In genomic region chr19:5515737-5516136, GRCh38 we compare ENCODE assay signal across 21 cellular contexts. TPM values are rescaled to one million over a fixed set of nuclear protein-coding genes. Genes with fewer than 3 reads are reported as not detected.
DNase-seq lines count a peak whose midpoint lies in the region; ATAC-seq, FAIRE-seq and TF ChIP-seq lines count a peak whose summit lies in the region.
"Had no signal": no experiment of that assay in that cellular context is flagged by ENCODE, and none has a peak within 500 bp of the region (broad histone marks: within the 10 kb centered on the region; RNA-seq: fewer than 3 reads in every experiment).

No MANE protein-coding gene starts in this region.

- H4K20me1 ChIP-seq in DND-41 (ENCODE audit: insufficient read depth, low read length) (no peaks in the 10 kb centered on the region), keratinocyte (ENCODE audit: control insufficient read depth, extremely low read depth, insufficient read depth, low read length) (no peaks in the 10 kb centered on the region)

- no peaks in the 10 kb centered on the region for H3K79me2 ChIP-seq in DND-41 (ENCODE audit: insufficient read depth, low read length)
- H3K79me2 ChIP-seq in keratinocyte (ENCODE audit: control insufficient read depth, insufficient read depth, low read length): no peaks in the 10 kb centered on the region

- intact Hi-C loops in left ventricle myocardium inferior (cut with micrococcal nuclease): no loop called here

- H3K9me3 ChIP-seq in DND-41 (ENCODE audit: insufficient read depth, low read length, severe bottlenecking): peaks cover 8% of the 10 kb centered on the region
- H3K9me3 ChIP-seq in keratinocyte (ENCODE audit: control insufficient read depth, low read depth, low read length): peaks cover 2% of the 10 kb centered on the region
- H3K9me3 ChIP-seq in left ventricle myocardium inferior (replicated peaks): peaks cover 37% of the 10 kb centered on the region
- H3K9me3 ChIP-seq: upper lobe of right lung had no signal

- ATAC-seq in DND-41 (ENCODE audit: insufficient read depth, low read depth) (no peak), GM21526 (IDR thresholded peaks at IDR 0.05; ENCODE audit: low FRiP score, unreplicated experiment) (no peak)
- ATAC-seq: heart left ventricle, left cardiac atrium, mucosa of descending colon, upper lobe of right lung had no signal

- H2AFZ ChIP-seq in DND-41 (ENCODE audit: low read depth, low read length) (no peak overlapping the region), keratinocyte (ENCODE audit: control insufficient read depth, low read length) (no peak overlapping the region)

- H3K4me3 ChIP-seq in DND-41 (ENCODE audit: low read depth in 1 of 2, low read length in 2 of 2): no peak overlapping the region
- no peak overlapping the region for H3K4me3 ChIP-seq in astrocyte of the spinal cord (ENCODE audit: low read depth, low read length)
- H3K4me3 ChIP-seq in keratinocyte (ENCODE audit: control insufficient read depth in 2 of 3, extremely low read depth in 1 of 3, insufficient read depth in 2 of 3, low read depth in 1 of 3, low read length in 3 of 3): no peak overlapping the region
- no peak overlapping the region for H3K4me3 ChIP-seq in left ventricle myocardium inferior
- H3K4me3 ChIP-seq: heart left ventricle, mucosa of descending colon, spleen, upper lobe of right lung had no signal

- H3K4me1 ChIP-seq in DND-41 (ENCODE audit: insufficient read depth, low read length) (no peaks in the 10 kb centered on the region), keratinocyte (ENCODE audit: control insufficient read depth, extremely low read depth, insufficient read depth, low read length) (no peaks in the 10 kb centered on the region), left ventricle myocardium inferior (no peaks in the 10 kb centered on the region)
- H3K4me1 ChIP-seq: heart left ventricle, spleen, upper lobe of right lung had no signal

- FAIRE-seq in keratinocyte (lab: Jason Lieb, UNC): no peak

- no peak overlapping the region for H3K27ac ChIP-seq in DND-41 (ENCODE audit: low read length)
- no peak overlapping the region for H3K27ac ChIP-seq in keratinocyte (ENCODE audit: control insufficient read depth, insufficient read depth, low read length)
- no peak overlapping the region for H3K27ac ChIP-seq in left ventricle myocardium inferior (replicated peaks)
- H3K27ac ChIP-seq: heart left ventricle, spleen, upper lobe of right lung had no signal

- no peaks in the 10 kb centered on the region for H3K27me3 ChIP-seq in DND-41 (ENCODE audit: insufficient read depth, low read length, poor library complexity)
- H3K27me3 ChIP-seq in keratinocyte (ENCODE audit: control insufficient read depth, extremely low read depth, insufficient read depth, low read length): no peaks in the 10 kb centered on the region
- peaks cover 25% of the 10 kb centered on the region for H3K27me3 ChIP-seq in left ventricle myocardium inferior (ENCODE audit: low read depth)
- H3K27me3 ChIP-seq: upper lobe of right lung had no signal

- TF ChIP-seq CTCF in DND-41 (IDR thresholded peaks at IDR 0.05; ENCODE audit: borderline replicate concordance, extremely low read depth, low read length, poor library complexity, severe bottlenecking) (peak; percentile 56), astrocyte of the spinal cord (IDR thresholded peaks at IDR 0.05; ENCODE audit: low read depth, low read length) (peak; percentile 20), keratinocyte (optimal IDR thresholded peaks at IDR 0.05 in 1 of 3, IDR thresholded peaks at IDR 0.05 in 1 of 3, conservative IDR thresholded peaks at IDR 0.05 in 1 of 3; ENCODE audit: extremely low read depth in 1 of 3, insufficient read depth in 2 of 3, low read length in 3 of 3) (peak; percentile 41 to 54 (median 45)), left ventricle myocardium inferior (IDR thresholded peaks at IDR 0.05; ENCODE audit: borderline replicate concordance) (no peak)

- H3K9me1 ChIP-seq in keratinocyte (ENCODE audit: control insufficient read depth, extremely low read depth, insufficient read depth, low read length): no peaks in the 10 kb centered on the region

- TF ChIP-seq RAD21 in Ishikawa (IDR thresholded peaks at IDR 0.05; ENCODE audit: low read depth): peak; percentile 29; the same call in 1 of the 2 replicates

- TF ChIP-seq EP300 in Ishikawa (IDR thresholded peaks at IDR 0.05; ENCODE audit: borderline replicate concordance): no peak

- dilution Hi-C loops in keratinocyte (cut with MboI; ENCODE audit: extremely low pct_ligation_motif_present, low sequenced_read_pairs): no loop called here

- H3K4me2 ChIP-seq in DND-41 (ENCODE audit: insufficient read depth, low read length) (no peak overlapping the region), keratinocyte (ENCODE audit: control insufficient read depth, extremely low read depth, insufficient read depth, low read depth, low read length) (no peak overlapping the region)

- H3K36me3 ChIP-seq in DND-41 (ENCODE audit: insufficient read depth, low read length) (no peaks in the 10 kb centered on the region), keratinocyte (ENCODE audit: control insufficient read depth in 2 of 2, extremely low read depth in 1 of 2, insufficient read depth in 2 of 2, low read length in 2 of 2) (no peaks in the 10 kb centered on the region), left ventricle myocardium inferior (no peaks in the 10 kb centered on the region)
- H3K36me3 ChIP-seq: heart left ventricle, spleen, upper lobe of right lung had no signal

- peak; percentile 7 for DNase-seq in DND-41
- no peak for DNase-seq in astrocyte of the spinal cord (ENCODE audit: low read depth, low spot score)
- DNase-seq in keratinocyte (ENCODE audit: low read depth, low spot score): no peak
- DNase-seq in effector CD8-positive, alpha-beta T cell (lab: John Stamatoyannopoulos, UW): no peak
- DNase-seq in MV-4-11 (lab: John Stamatoyannopoulos, UW): no peak
- DNase-seq in left ventricle myocardium inferior: no peak
- DNase-seq: activated CD4-positive, alpha-beta T cell treated with anti-CD3 and anti-CD28 coated beads for 4 hours; activated naive CD8-positive, alpha-beta T cell treated with anti-CD3 and anti-CD28 coated beads, Interleukin-2, amount 10 ng/mL, durations not matched to agents 7 days and 5 days; activated T-cell treated with anti-CD3 and anti-CD28 coated beads, Interleukin-2, amount 50 U/mL, for 1 hour; C1 segment of cervical spinal cord; left cardiac atrium; mucosa of descending colon; NCI-H2107; NCI-H82; posterior cingulate gyrus; spleen; stimulated activated naive CD4-positive, alpha-beta T cell; upper lobe of right lung had no signal

- H3K9ac ChIP-seq in DND-41 (ENCODE audit: low read depth, low read length) (no peak overlapping the region), keratinocyte (ENCODE audit: control insufficient read depth, extremely low read depth, insufficient read depth, low read length) (no peak overlapping the region)

- in situ Hi-C loops in astrocyte of the spinal cord (cut with HindIII; ENCODE audit: low sequenced_read_pairs): no loop called here

TF ChIP-seq in Ishikawa, 13 proteins besides CTCF, POLR2A, EP300 and RAD21 (continues in another document):
- TF ChIP-seq ZBTB7A (IDR thresholded peaks at IDR 0.05; ENCODE audit: low read depth): no peak
- no peak for TF ChIP-seq YY1 (IDR thresholded peaks at IDR 0.05; ENCODE audit: low read depth)
- no peak for TF ChIP-seq FOXM1 (IDR thresholded peaks at IDR 0.05; ENCODE audit: borderline replicate concordance, low read depth)
- no peak for TF ChIP-seq USF1 (IDR thresholded peaks at IDR 0.05)
- TF ChIP-seq TEAD4 (IDR thresholded peaks at IDR 0.05): no peak
- no peak for TF ChIP-seq TAF1 (IDR thresholded peaks at IDR 0.05; ENCODE audit: low read depth)
- TF ChIP-seq NFIC (IDR thresholded peaks at IDR 0.05): no peak
- TF ChIP-seq EGR1 (IDR thresholded peaks at IDR 0.05): no peak
- TF ChIP-seq TCF12 (IDR thresholded peaks at IDR 0.05; ENCODE audit: low read depth): no peak
- TF ChIP-seq CEBPB (IDR thresholded peaks at IDR 0.05): no peak
- no peak for TF ChIP-seq REST (IDR thresholded peaks at IDR 0.05; ENCODE audit: low read depth)

RNA-seq across cellular contexts. Expression of gene TINCR, which starts 52.0 kb away (rescaled TPM):
- polyA plus RNA-seq in keratinocyte: 5.6 to 20.3 TPM (median 9.7 TPM) in 3 replicates
- polyA plus RNA-seq in keratinocyte (2011; ENCODE audit: low read depth): 8.4 TPM
- 11.8 and 17.1 TPM in 2 replicates for polyA plus RNA-seq in keratinocyte (2011; cell fraction: cytosol; rRNA removed)
- polyA plus RNA-seq in keratinocyte (2011; cell fraction: nucleus; rRNA removed): 8.5 and 10.4 TPM in 2 replicates
- polyA plus RNA-seq in keratinocyte (2012; ENCODE audit: low replicate concordance): 6.7 and 45.3 TPM in 2 replicates
- polyA minus RNA-seq in keratinocyte: 7.5 to 12.8 TPM (median 9.0 TPM) in 3 replicates
- polyA minus RNA-seq in keratinocyte (2011; cell fraction: cytosol; rRNA and poly(A)+ RNA removed): 13.2 TPM
- polyA minus RNA-seq in keratinocyte (2011; cell fraction: nucleus; rRNA and poly(A)+ RNA removed): 5.6 and 6.9 TPM in 2 replicates
- total RNA-seq in left ventricle myocardium inferior: not detected
